Comparison of ENCODE assay signal across 20 cellular contexts in the genomic region with DNA sequence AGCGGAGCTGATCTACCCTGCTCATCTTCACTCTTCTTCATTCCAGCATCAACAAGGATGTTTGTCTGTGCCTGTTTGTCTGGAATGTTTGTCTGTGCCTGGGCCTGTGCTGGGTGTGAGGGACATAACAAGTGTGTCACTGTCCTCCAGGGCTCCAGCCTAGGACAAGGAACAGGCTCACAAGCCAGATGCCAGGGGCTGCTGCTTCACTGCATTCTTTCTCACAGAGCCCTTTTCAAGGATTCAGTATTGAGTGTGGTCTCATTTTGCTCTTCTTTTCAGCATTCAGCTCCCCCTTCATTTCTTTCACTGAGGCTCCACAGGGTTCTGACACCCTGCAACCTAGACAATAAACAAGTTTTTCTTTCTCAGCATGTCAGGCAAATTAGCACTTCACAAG. TPM values are rescaled to one million over a fixed set of nuclear protein-coding genes. Genes with fewer than 3 reads are reported as not detected.
"Had no signal": no experiment of that assay in that cellular context is flagged by ENCODE, and none has a peak within 500 bp of the region (broad histone marks: within the 10 kb centered on the region; RNA-seq: fewer than 3 reads in every experiment).

No MANE protein-coding gene starts in this region.

- H3K27ac Mint-ChIP-seq: activated CD4-positive, alpha-beta memory T cell treated with anti-CD3 and anti-CD28 coated beads for 36 hours; activated CD8-positive, alpha-beta memory T cell treated with anti-CD3 and anti-CD28 coated beads, Interleukin-2, amount 10 ng/mL, durations not matched to agents 7 days and 5 days; activated naive CD4-positive, alpha-beta T cell treated with anti-CD3 and anti-CD28 coated beads, Interleukin-2, amount 10 ng/mL, durations not matched to agents 7 days and 5 days; activated T-helper 2 cell treated with anti-CD3 and anti-CD28 coated beads, Interferon-gamma antibody, Interleukin-2, Interleukin-4, amounts not matched to agents 10 μg/mL and 5 μg/mL and 100 μg/mL, durations not matched to agents 14 hours and 24 hours and 36 hours; natural killer cell treated with Interleukin-12 subunit alpha and Interleukin-12 subunit beta and Interleukin-15 and Interleukin-18, amount 100 ng/mL, for 72 hours; stimulated activated naive CD8-positive, alpha-beta T cell treated with anti-CD3 and anti-CD28 coated beads, Interleukin-15, Interleukin-2, amounts not matched to agents 100 ng/mL and 50 ng/mL, for 24 hours; T-cell had no signal

- H3K27me3 Mint-ChIP-seq: activated CD8-positive, alpha-beta memory T cell treated with anti-CD3 and anti-CD28 coated beads, Interleukin-2, amount 10 ng/mL, durations not matched to agents 7 days and 5 days; activated naive CD4-positive, alpha-beta T cell treated with anti-CD3 and anti-CD28 coated beads, Interleukin-2, amount 10 ng/mL, durations not matched to agents 7 days and 5 days; stimulated activated naive CD8-positive, alpha-beta T cell treated with anti-CD3 and anti-CD28 coated beads, Interleukin-15, Interleukin-2, amounts not matched to agents 100 ng/mL and 50 ng/mL, for 24 hours had no signal

- H3K9me3 ChIP-seq: ascending aorta, psoas muscle, spleen, testis had no signal

- DNase-seq: activated CD4-positive, alpha-beta memory T cell treated with anti-CD3 and anti-CD28 coated beads for 36 hours; activated CD8-positive, alpha-beta memory T cell treated with anti-CD3 and anti-CD28 coated beads, Interleukin-2, amount 10 ng/mL, durations not matched to agents 7 days and 5 days; activated naive CD4-positive, alpha-beta T cell treated with anti-CD3 and anti-CD28 coated beads, Interleukin-2, amount 10 ng/mL, durations not matched to agents 7 days and 5 days; activated T-cell treated with anti-CD3 and anti-CD28 coated beads, Interleukin-2, amount 50 U/mL, for 1 hour; kidney glomerular epithelial cell; occipital lobe; psoas muscle; spleen; T-cell; T1000; testis had no signal

- H3K4me1 Mint-ChIP-seq: activated CD8-positive, alpha-beta memory T cell treated with anti-CD3 and anti-CD28 coated beads, Interleukin-2, amount 10 ng/mL, durations not matched to agents 7 days and 5 days; activated naive CD4-positive, alpha-beta T cell treated with anti-CD3 and anti-CD28 coated beads, Interleukin-2, amount 10 ng/mL, durations not matched to agents 7 days and 5 days; T-cell had no signal

- H3K27me3 ChIP-seq: ascending aorta, hepatocyte, testis had no signal

- ATAC-seq: activated CD8-positive, alpha-beta memory T cell treated with anti-CD3 and anti-CD28 coated beads, Interleukin-2, amount 10 ng/mL, durations not matched to agents 7 days and 5 days; T-cell had no signal

- H3K4me1 ChIP-seq: ascending aorta, spleen, testis had no signal

- H3K4me3 Mint-ChIP-seq: activated CD4-positive, alpha-beta memory T cell treated with anti-CD3 and anti-CD28 coated beads for 36 hours; activated CD8-positive, alpha-beta memory T cell treated with anti-CD3 and anti-CD28 coated beads, Interleukin-2, amount 10 ng/mL, durations not matched to agents 7 days and 5 days; activated naive CD4-positive, alpha-beta T cell treated with anti-CD3 and anti-CD28 coated beads, Interleukin-2, amount 10 ng/mL, durations not matched to agents 7 days and 5 days; natural killer cell treated with Interleukin-12 subunit alpha and Interleukin-12 subunit beta and Interleukin-15 and Interleukin-18, amount 100 ng/mL, for 72 hours; stimulated activated naive CD8-positive, alpha-beta T cell treated with anti-CD3 and anti-CD28 coated beads, Interleukin-15, Interleukin-2, amounts not matched to agents 100 ng/mL and 50 ng/mL, for 24 hours; T-cell had no signal

- H3K36me3 Mint-ChIP-seq: activated CD4-positive, alpha-beta memory T cell treated with anti-CD3 and anti-CD28 coated beads for 36 hours; activated CD8-positive, alpha-beta memory T cell treated with anti-CD3 and anti-CD28 coated beads, Interleukin-2, amount 10 ng/mL, durations not matched to agents 7 days and 5 days; activated naive CD4-positive, alpha-beta T cell treated with anti-CD3 and anti-CD28 coated beads, Interleukin-2, amount 10 ng/mL, durations not matched to agents 7 days and 5 days; natural killer cell treated with Interleukin-12 subunit alpha and Interleukin-12 subunit beta and Interleukin-15 and Interleukin-18, amount 100 ng/mL, for 72 hours; T-cell had no signal

- H3K27ac ChIP-seq: ascending aorta, cardiac muscle cell, hepatocyte, psoas muscle, spleen, testis had no signal

- H3K4me3 ChIP-seq: ascending aorta, cardiac muscle cell, hepatocyte, psoas muscle, spleen, testis had no signal

- H3K36me3 ChIP-seq: ascending aorta, cardiac muscle cell, spleen had no signal

- H3K9me3 Mint-ChIP-seq: activated CD4-positive, alpha-beta memory T cell treated with anti-CD3 and anti-CD28 coated beads for 36 hours; activated naive CD4-positive, alpha-beta T cell treated with anti-CD3 and anti-CD28 coated beads, Interleukin-2, amount 10 ng/mL, durations not matched to agents 7 days and 5 days; activated T-helper 2 cell treated with anti-CD3 and anti-CD28 coated beads, Interferon-gamma antibody, Interleukin-2, Interleukin-4, amounts not matched to agents 10 μg/mL and 5 μg/mL and 100 μg/mL, durations not matched to agents 14 hours and 24 hours and 36 hours; natural killer cell treated with Interleukin-12 subunit alpha and Interleukin-12 subunit beta and Interleukin-15 and Interleukin-18, amount 100 ng/mL, for 72 hours; stimulated activated naive CD8-positive, alpha-beta T cell treated with anti-CD3 and anti-CD28 coated beads, Interleukin-15, Interleukin-2, amounts not matched to agents 100 ng/mL and 50 ng/mL, for 24 hours had no signal

RNA-seq across cellular contexts. Expression of a gene that starts 43.6 kb away (rescaled TPM):
- total RNA-seq: activated CD4-positive, alpha-beta memory T cell treated with anti-CD3 and anti-CD28 coated beads for 36 hours; activated CD8-positive, alpha-beta memory T cell treated with anti-CD3 and anti-CD28 coated beads, Interleukin-2, amount 10 ng/mL, durations not matched to agents 7 days and 5 days; activated T-helper 2 cell treated with anti-CD3 and anti-CD28 coated beads, Interferon-gamma antibody, Interleukin-2, Interleukin-4, amounts not matched to agents 10 μg/mL and 5 μg/mL and 100 μg/mL, durations not matched to agents 14 hours and 24 hours and 36 hours; dermis microvascular lymphatic vessel endothelial cell; mesenteric fat pad; natural killer cell treated with Interleukin-12 subunit alpha and Interleukin-12 subunit beta and Interleukin-15 and Interleukin-18, amount 100 ng/mL, for 72 hours; T-cell had no signal
- polyA plus RNA-seq: liver, spleen had no signal
